Comparison of ENCODE assay signal across 1 cellular context in the genomic region with DNA sequence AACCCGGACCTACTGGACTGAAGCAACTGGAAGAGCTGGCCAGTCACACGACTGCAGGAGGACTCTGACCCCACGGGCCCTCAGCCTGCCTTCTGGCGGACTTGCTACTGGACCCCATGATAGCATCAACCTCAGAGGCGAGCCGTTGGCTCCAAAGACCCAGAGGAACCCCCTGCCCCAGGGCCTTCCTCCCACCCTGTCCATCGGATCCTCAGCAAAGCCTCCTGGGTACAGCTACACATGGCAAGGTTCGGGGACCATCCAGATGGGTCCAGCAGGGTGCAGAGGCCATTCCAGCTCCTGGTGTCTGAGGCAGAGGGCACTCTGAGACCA.
TF ChIP-seq lines count a peak whose summit lies in the region.

No MANE protein-coding gene starts in this region.

TF ChIP-seq in HepG2, 621 proteins besides CTCF, POLR2A, EP300 and RAD21 (continued from another document):
- no peak for TF ChIP-seq SRY (CRISPR knock-in tag; IDR thresholded peaks at IDR 0.05)
